ENCODE assay signal across 15 cellular contexts in the genomic region with DNA sequence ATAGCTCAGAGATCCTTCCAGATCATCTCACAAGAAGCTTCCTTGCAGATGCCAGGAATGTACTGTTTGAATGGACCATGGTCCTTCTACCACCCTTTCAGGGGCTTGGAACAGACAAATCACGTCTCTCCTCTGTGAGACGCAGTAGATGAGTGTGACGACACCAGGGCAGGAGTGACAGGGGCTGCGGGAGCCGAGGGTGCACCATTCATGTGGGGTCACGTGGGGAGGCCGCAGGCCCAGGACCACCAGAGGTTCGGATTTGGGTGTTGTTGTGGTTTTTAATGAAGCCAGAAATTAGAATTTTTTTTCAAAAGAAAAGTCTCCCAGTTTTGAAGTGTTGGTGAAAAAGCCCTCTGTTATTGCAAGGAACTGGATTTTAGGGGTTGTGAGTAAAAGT.
DNase-seq lines count a peak whose midpoint lies in the region; ATAC-seq, FAIRE-seq and TF ChIP-seq lines count a peak whose summit lies in the region.
"Had no signal": no experiment of that assay in that cellular context is flagged by ENCODE, and none has a peak within 500 bp of the region (broad histone marks: within the 10 kb centered on the region; RNA-seq: fewer than 3 reads in every experiment).

No MANE protein-coding gene starts in this region.

- H3K9me2 ChIP-seq in PC-3 (replicated peaks; ENCODE audit: low read length): no peaks in the 10 kb centered on the region

- H3K36me3 Mint-ChIP-seq in CD4-positive, alpha-beta memory T cell: peaks cover 38 to 55% of the 10 kb centered on the region in 2 donors
- peaks cover 80% of the 10 kb centered on the region for H3K36me3 Mint-ChIP-seq in activated T-helper 17 cell treated with anti-CD3 and anti-CD28 coated beads, Interleukin-2, amount 50 U/mL, for 72 hours (ENCODE audit: low read depth)

- H3K36me3 ChIP-seq in A673 (ENCODE audit: insufficient read depth, low read length, poor library complexity, severe bottlenecking): peaks cover 33% of the 10 kb centered on the region
- H3K36me3 ChIP-seq in CD4-positive, alpha-beta memory T cell (ENCODE audit: insufficient read depth, low read length): peaks cover 22% of the 10 kb centered on the region
- peaks cover 0 to 2% of the 10 kb centered on the region in 2 donors for H3K36me3 ChIP-seq in kidney (ENCODE audit: control insufficient read depth in 1 of 2, insufficient read depth in 2 of 2, low read length in 2 of 2)
- no peaks in the 10 kb centered on the region for H3K36me3 ChIP-seq in PC-3 (ENCODE audit: low read depth, low read length)

- H3K27ac ChIP-seq in A673 (ENCODE audit: low read depth, low read length, poor library complexity, severe bottlenecking) (peak overlapping the region; percentile 33), kidney (ENCODE audit: low read depth in 2 of 2, low read length in 2 of 2) (no peak overlapping the region), PC-3 (ENCODE audit: low read length) (no peak overlapping the region)
- H3K27ac ChIP-seq in CD4-positive, alpha-beta memory T cell (ENCODE audit: low read depth, low read length): no peak overlapping the region
- H3K27ac ChIP-seq: lower lobe of right lung, RWPE1 had no signal

- DNase-seq in A673 (ENCODE audit: low spot score): no peak
- no peak for DNase-seq in CD4-positive, alpha-beta memory T cell
- DNase-seq in kidney: peak; percentile 48
- DNase-seq in NCI-H748 treated with DMSO at 0.1 percent for 48 hours (lab: John Stamatoyannopoulos, UW): no peak
- no peak for DNase-seq in PC-3
- DNase-seq in lower leg skin (ENCODE audit: low spot score in 2 of 2): no peak
- DNase-seq: activated CD4-positive, CD25-positive, alpha-beta regulatory T cell treated with anti-CD3 and anti-CD28 coated beads, Interleukin-2, amount 50 U/mL, for 72 hours; DMS53; lower lobe of right lung; naive thymus-derived CD4-positive, alpha-beta T cell; NCI-H146 had no signal

- no peaks in the 10 kb centered on the region for H3K79me2 ChIP-seq in PC-3 (ENCODE audit: low read length)

- H3F3A ChIP-seq in PC-3 (ENCODE audit: low read length, unreplicated experiment): no peaks in the 10 kb centered on the region

- BruUV-seq in A673 (replicated peaks; lab: Mats Ljungman, UMichigan): no TSS peak
- no TSS peak for BruUV-seq in PC-3 (replicated peaks; lab: Mats Ljungman, UMichigan)

- CTCF ChIA-PET in A673 (lab: Charles Lee): no interaction called here
- CTCF ChIA-PET in CD4-positive, alpha-beta memory T cell (lab: Charles Lee; ENCODE audit: partially characterized antibody): no interaction called here
- CTCF ChIA-PET in PC-3 (lab: Charles Lee): no interaction called here

- no peak overlapping the region for H3K4me3 ChIP-seq in A673 (ENCODE audit: low read depth, low read length, poor library complexity, severe bottlenecking)
- no peak overlapping the region for H3K4me3 ChIP-seq in CD4-positive, alpha-beta memory T cell (ENCODE audit: low read length in 2 of 2)
- no peak overlapping the region for H3K4me3 ChIP-seq in kidney (ENCODE audit: low read length in 2 of 2)
- no peak overlapping the region for H3K4me3 ChIP-seq in PC-3 (ENCODE audit: low read length)
- H3K4me3 ChIP-seq in lower leg skin (ENCODE audit: low read depth, poor library complexity, severe bottlenecking): no peak overlapping the region
- H3K4me3 ChIP-seq: lower lobe of right lung had no signal

- no peak for TF ChIP-seq CTCF in A673 (conservative IDR thresholded peaks at IDR 0.05; ENCODE audit: low read depth, low read length)
- no peak for TF ChIP-seq CTCF in kidney (IDR thresholded peaks at IDR 0.05; ENCODE audit: borderline replicate concordance, extremely low read depth, insufficient read depth)
- TF ChIP-seq CTCF in PC-3 (conservative IDR thresholded peaks at IDR 0.05; ENCODE audit: low read depth, low read length): no peak
- TF ChIP-seq CTCF in lower leg skin (IDR thresholded peaks at IDR 0.05): no peak

- no peaks in the 10 kb centered on the region for H3K9me3 Mint-ChIP-seq in CD4-positive, alpha-beta memory T cell
- H3K9me3 Mint-ChIP-seq in activated T-helper 17 cell treated with anti-CD3 and anti-CD28 coated beads, Interleukin-2, amount 50 U/mL, for 72 hours: no peaks in the 10 kb centered on the region

- TF ChIP-seq POLR2A in lower leg skin (IDR thresholded peaks at IDR 0.05): no peak

- H3K4me1 ChIP-seq in A673 (ENCODE audit: insufficient read depth, low read length, poor library complexity, severe bottlenecking) (peaks cover 13% of the 10 kb centered on the region), kidney (ENCODE audit: control insufficient read depth in 1 of 2, insufficient read depth in 1 of 2, low read depth in 1 of 2, low read length in 2 of 2) (peaks cover 0 to 11% of the 10 kb centered on the region in 2 donors), PC-3 (ENCODE audit: insufficient read depth, low read length) (no peaks in the 10 kb centered on the region)
- H3K4me1 ChIP-seq in CD4-positive, alpha-beta memory T cell (ENCODE audit: insufficient read depth, low read length): peaks cover 64% of the 10 kb centered on the region

- intact Hi-C loops in A673 (cut with micrococcal nuclease; ENCODE audit: unreplicated experiment): no loop called here
- intact Hi-C loops in CD4-positive, alpha-beta memory T cell (cut with micrococcal nuclease): no loop called here
- intact Hi-C loops in kidney (cut with DNase I): no loop called here
- intact Hi-C loops in PC-3 (cut with micrococcal nuclease): no loop called here
- intact Hi-C loops in lower leg skin (cut with DNase I; ENCODE audit: low total_unique reads): no loop called here

- peak overlapping the region in 5 of 8 donors; percentile 4 to 65 (median 27) for H3K4me3 Mint-ChIP-seq in CD4-positive, alpha-beta memory T cell
- H3K4me3 Mint-ChIP-seq in activated T-helper 17 cell treated with anti-CD3 and anti-CD28 coated beads, Interleukin-2, amount 50 U/mL, for 72 hours: peak overlapping the region; percentile 14

- peaks cover 50 to 78% (median 66%) of the 10 kb centered on the region in 4 donors for H3K4me1 Mint-ChIP-seq in CD4-positive, alpha-beta memory T cell
- H3K4me1 Mint-ChIP-seq in activated T-helper 17 cell treated with anti-CD3 and anti-CD28 coated beads, Interleukin-2, amount 50 U/mL, for 72 hours: peaks cover 58% of the 10 kb centered on the region

- H4K20me1 ChIP-seq in PC-3 (ENCODE audit: low read length): no peaks in the 10 kb centered on the region

- no peaks in the 10 kb centered on the region for H3K27me3 Mint-ChIP-seq in CD4-positive, alpha-beta memory T cell
- H3K27me3 Mint-ChIP-seq in activated T-helper 17 cell treated with anti-CD3 and anti-CD28 coated beads, Interleukin-2, amount 50 U/mL, for 72 hours: no peaks in the 10 kb centered on the region
- H3K27me3 Mint-ChIP-seq: naive thymus-derived CD4-positive, alpha-beta T cell had no signal

- no peak overlapping the region for H2AFZ ChIP-seq in PC-3 (ENCODE audit: low read length)

- no peak for ATAC-seq in activated T-helper 17 cell treated with anti-CD3 and anti-CD28 coated beads, Interleukin-2, amount 50 U/mL, for 72 hours (replicated peaks)
- ATAC-seq in HG02642 (IDR thresholded peaks at IDR 0.05; ENCODE audit: poor library complexity, unreplicated experiment): no peak
- ATAC-seq in PC-3: no peak
- ATAC-seq: esophagus mucosa; lower lobe of right lung; naive thymus-derived CD4-positive, alpha-beta T cell had no signal

- 90 to 93% methylated on average over 8 of the region's 8 CpGs for WGBS in lower leg skin, 2 donors

- FAIRE-seq in kidney (lab: Jason Lieb, UNC): no peak

- POLR2A ChIA-PET in A673 (lab: Charles Lee; ENCODE audit: low non-redundant PET) (interaction anchor here (0.7 kb wide), 1 partner anchor 143 kb away, joined by 5 read pairs; no protein-coding TSS in a partner anchor), PC-3 (lab: Charles Lee; ENCODE audit: unreplicated experiment) (interaction anchor here (0.5 kb wide), 1 partner anchor 210 kb away, joined by 8 read pairs; no protein-coding TSS in a partner anchor)
- POLR2A ChIA-PET in CD4-positive, alpha-beta memory T cell (lab: Charles Lee; ENCODE audit: partially characterized antibody): interaction anchor here (0.7 to 1.2 kb wide), 3 partner anchors 69 to 79 kb away, joined by 3 read pairs; no protein-coding TSS in a partner anchor

- H3K9me3 ChIP-seq in A673 (ENCODE audit: low read depth, low read length, poor library complexity, severe bottlenecking) (no peaks in the 10 kb centered on the region), kidney (ENCODE audit: control insufficient read depth in 1 of 2, low read length in 2 of 2) (no peaks in the 10 kb centered on the region), PC-3 (ENCODE audit: low read length) (no peaks in the 10 kb centered on the region)
- no peaks in the 10 kb centered on the region for H3K9me3 ChIP-seq in CD4-positive, alpha-beta memory T cell (ENCODE audit: control insufficient read depth in 1 of 2, low read length in 2 of 2)
- H3K9me3 ChIP-seq: lower lobe of right lung had no signal

- H3K4me2 ChIP-seq in PC-3 (ENCODE audit: low read length): no peak overlapping the region

- no peaks in the 10 kb centered on the region for H3K27me3 ChIP-seq in A673 (replicated peaks; ENCODE audit: insufficient read depth, low read depth, low read length, poor library complexity)
- no peaks in the 10 kb centered on the region for H3K27me3 ChIP-seq in CD4-positive, alpha-beta memory T cell (ENCODE audit: insufficient read depth, low read length)
- H3K27me3 ChIP-seq in PC-3 (ENCODE audit: low read length): no peaks in the 10 kb centered on the region

- H3K27ac Mint-ChIP-seq in CD4-positive, alpha-beta memory T cell: peak overlapping the region; percentile 74 to 95 (median 86)
- H3K27ac Mint-ChIP-seq in activated T-helper 17 cell treated with anti-CD3 and anti-CD28 coated beads, Interleukin-2, amount 50 U/mL, for 72 hours: peak overlapping the region; percentile 78

- H3K9ac ChIP-seq in kidney (ENCODE audit: low read length in 2 of 2) (no peak overlapping the region), PC-3 (ENCODE audit: low read length) (no peak overlapping the region)
